ENCODE assay signal across 22 cellular contexts in genomic region chr3:66270726-66271125, GRCh38.
"Had no signal": no experiment of that assay in that cellular context is flagged by ENCODE, and none has a peak within 500 bp of the region (broad histone marks: within the 10 kb centered on the region; RNA-seq: fewer than 3 reads in every experiment).

No MANE protein-coding gene starts in this region.

- H3K36me3 ChIP-seq: heart right ventricle, upper lobe of left lung had no signal

- H3K4me1 ChIP-seq: neural progenitor cell had no signal

- H3K4me1 Mint-ChIP-seq: activated CD4-positive, alpha-beta T cell treated with anti-CD3 and anti-CD28 coated beads, Interleukin-2, amount 10 ng/mL, durations not matched to agents 24 days and 14 days; activated CD8-positive, alpha-beta memory T cell treated with anti-CD3 and anti-CD28 coated beads, Interleukin-2, amount 10 ng/mL, durations not matched to agents 7 days and 5 days had no signal

- H3K27me3 ChIP-seq: heart right ventricle, neural progenitor cell, upper lobe of left lung had no signal

- H3K27ac ChIP-seq: heart right ventricle, neural progenitor cell, upper lobe of left lung, VCaP had no signal

- H3K4me3 Mint-ChIP-seq: activated CD4-positive, alpha-beta T cell treated with anti-CD3 and anti-CD28 coated beads, Interleukin-2, amount 10 ng/mL, durations not matched to agents 24 days and 14 days; activated CD8-positive, alpha-beta memory T cell treated with anti-CD3 and anti-CD28 coated beads, Interleukin-2, amount 10 ng/mL, durations not matched to agents 7 days and 5 days; activated CD8-positive, alpha-beta T cell treated with anti-CD3 and anti-CD28 coated beads for 36 hours; activated naive CD4-positive, alpha-beta T cell treated with anti-CD3 and anti-CD28 coated beads, Interleukin-2, amount 50 U/mL, for 24 hours; activated T-helper 1 cell treated with anti-CD3 and anti-CD28 coated beads, Interleukin-12 subunit alpha, Interleukin-12 subunit beta, Interleukin-2, Interleukin-4 antibody, amounts not matched to agents 30 ng/mL and 10 ng/mL and 1 ng/mL, durations not matched to agents 14 hours and 24 hours and 36 hours; brain; naive thymus-derived CD8-positive, alpha-beta T cell; neural progenitor cell; stimulated activated naive B cell treated with anti-CD40 and anti-IgM and Interleukin-4, amounts not matched to agents 10 μg/mL and 1 μg/mL and 100 μg/mL, for 72 hours; T-helper 2 cell treated with Interferon-gamma antibody and Interleukin-4, amounts not matched to agents 5 μg/mL and 100 μg/mL, for 36 hours had no signal

- H3K9me3 Mint-ChIP-seq: activated CD4-positive, alpha-beta T cell treated with anti-CD3 and anti-CD28 coated beads, Interleukin-2, amount 10 ng/mL, durations not matched to agents 24 days and 14 days; activated CD8-positive, alpha-beta T cell treated with anti-CD3 and anti-CD28 coated beads for 36 hours; activated naive CD4-positive, alpha-beta T cell treated with anti-CD3 and anti-CD28 coated beads, Interleukin-2, amount 50 U/mL, for 24 hours; activated T-helper 1 cell treated with anti-CD3 and anti-CD28 coated beads, Interleukin-12 subunit alpha, Interleukin-12 subunit beta, Interleukin-2, Interleukin-4 antibody, amounts not matched to agents 30 ng/mL and 10 ng/mL and 1 ng/mL, durations not matched to agents 14 hours and 24 hours and 36 hours; naive thymus-derived CD8-positive, alpha-beta T cell; neural progenitor cell; T-helper 2 cell treated with Interferon-gamma antibody and Interleukin-4, amounts not matched to agents 5 μg/mL and 100 μg/mL, for 36 hours had no signal

- DNase-seq: activated CD4-positive, alpha-beta T cell treated with anti-CD3 and anti-CD28 coated beads, Interleukin-2, amount 10 ng/mL, durations not matched to agents 24 days and 14 days; activated CD8-positive, alpha-beta memory T cell treated with anti-CD3 and anti-CD28 coated beads, Interleukin-2, amount 10 ng/mL, durations not matched to agents 7 days and 5 days; activated CD8-positive, alpha-beta T cell treated with anti-CD3 and anti-CD28 coated beads for 36 hours; activated gamma-delta T cell; aorta; effector memory CD4-positive, alpha-beta T cell; heart right ventricle; naive thymus-derived CD8-positive, alpha-beta T cell; retina; stimulated activated CD4-positive, alpha-beta T cell treated with anti-CD3 and anti-CD28 coated beads, Interleukin-2, amount 100 ng/mL, for 48 hours; stimulated activated CD8-positive, alpha-beta memory T cell treated with anti-CD3 and anti-CD28 coated beads, Interleukin-4, amount 100 ng/mL, for 48 hours; stimulated activated naive B cell treated with anti-CD40 and anti-IgM and Interleukin-4, amounts not matched to agents 10 μg/mL and 1 μg/mL and 100 μg/mL, for 72 hours; upper lobe of left lung had no signal

- H3K9me3 ChIP-seq: heart right ventricle, upper lobe of left lung had no signal

- ATAC-seq: activated CD4-positive, CD25-positive, alpha-beta regulatory T cell treated with anti-CD3 and anti-CD28 coated beads, Interleukin-2, amount 50 U/mL, for 24 hours; activated CD8-positive, alpha-beta memory T cell treated with anti-CD3 and anti-CD28 coated beads, Interleukin-2, amount 10 ng/mL, durations not matched to agents 7 days and 5 days; activated CD8-positive, alpha-beta T cell treated with anti-CD3 and anti-CD28 coated beads for 36 hours; heart right ventricle; naive thymus-derived CD8-positive, alpha-beta T cell; stimulated activated naive B cell treated with anti-CD40 and anti-IgM and Interleukin-4, amounts not matched to agents 10 μg/mL and 1 μg/mL and 100 μg/mL, for 72 hours had no signal

- H3K27ac Mint-ChIP-seq: activated CD4-positive, alpha-beta T cell treated with anti-CD3 and anti-CD28 coated beads, Interleukin-2, amount 10 ng/mL, durations not matched to agents 24 days and 14 days; activated CD8-positive, alpha-beta memory T cell treated with anti-CD3 and anti-CD28 coated beads, Interleukin-2, amount 10 ng/mL, durations not matched to agents 7 days and 5 days; activated CD8-positive, alpha-beta T cell treated with anti-CD3 and anti-CD28 coated beads for 36 hours; activated naive CD4-positive, alpha-beta T cell treated with anti-CD3 and anti-CD28 coated beads, Interleukin-2, amount 50 U/mL, for 24 hours; activated T-helper 1 cell treated with anti-CD3 and anti-CD28 coated beads, Interleukin-12 subunit alpha, Interleukin-12 subunit beta, Interleukin-2, Interleukin-4 antibody, amounts not matched to agents 30 ng/mL and 10 ng/mL and 1 ng/mL, durations not matched to agents 14 hours and 24 hours and 36 hours; neural progenitor cell; progenitor cell of endocrine pancreas; stimulated activated naive B cell treated with anti-CD40 and anti-IgM and Interleukin-4, amounts not matched to agents 10 μg/mL and 1 μg/mL and 100 μg/mL, for 72 hours; T-helper 2 cell treated with Interferon-gamma antibody and Interleukin-4, amounts not matched to agents 5 μg/mL and 100 μg/mL, for 36 hours had no signal

- H3K9ac ChIP-seq: neural progenitor cell had no signal

- H2AFZ ChIP-seq: neural progenitor cell had no signal

- H3K27me3 Mint-ChIP-seq: activated CD4-positive, alpha-beta T cell treated with anti-CD3 and anti-CD28 coated beads, Interleukin-2, amount 10 ng/mL, durations not matched to agents 24 days and 14 days; activated CD8-positive, alpha-beta memory T cell treated with anti-CD3 and anti-CD28 coated beads, Interleukin-2, amount 10 ng/mL, durations not matched to agents 7 days and 5 days; activated CD8-positive, alpha-beta T cell treated with anti-CD3 and anti-CD28 coated beads for 36 hours; activated naive CD4-positive, alpha-beta T cell treated with anti-CD3 and anti-CD28 coated beads, Interleukin-2, amount 50 U/mL, for 24 hours; brain; naive thymus-derived CD8-positive, alpha-beta T cell; progenitor cell of endocrine pancreas; stimulated activated naive B cell treated with anti-CD40 and anti-IgM and Interleukin-4, amounts not matched to agents 10 μg/mL and 1 μg/mL and 100 μg/mL, for 72 hours had no signal

- H3K4me3 ChIP-seq: heart right ventricle, lung, neural progenitor cell, upper lobe of left lung had no signal

- H3K4me2 ChIP-seq: neural progenitor cell had no signal
